Comparison of ENCODE assay signal across 1 cellular context in the genomic region with DNA sequence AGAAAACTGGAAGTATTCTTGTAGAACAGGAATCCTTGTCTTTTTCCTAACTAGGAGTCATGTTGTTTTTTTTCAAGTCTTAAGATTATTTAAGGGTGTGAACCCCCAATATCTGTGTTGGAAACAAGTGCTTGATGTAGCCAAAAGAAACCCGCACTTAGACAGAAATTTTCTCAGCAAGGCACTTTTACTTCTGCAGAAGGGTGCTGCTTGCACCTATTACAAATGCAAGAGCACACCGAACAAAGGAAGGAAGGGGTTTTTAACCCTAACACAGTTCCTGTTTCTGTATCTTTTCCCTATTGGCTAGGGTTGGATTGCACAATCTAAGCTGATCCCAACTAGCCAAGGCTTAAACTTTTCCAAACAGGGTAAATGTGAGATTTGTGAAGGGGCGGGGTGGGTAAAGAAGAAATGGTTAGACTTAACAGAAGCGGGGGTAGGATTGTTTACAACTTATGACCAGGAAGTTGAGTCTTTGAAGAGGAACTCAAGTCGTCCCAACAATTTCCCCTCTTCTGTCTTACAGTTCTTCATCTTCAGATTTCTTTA.
TF ChIP-seq lines count a peak whose summit lies in the region.

No MANE protein-coding gene starts in this region.

TF ChIP-seq in HepG2, 621 proteins besides CTCF, POLR2A, EP300 and RAD21 (continued from another document):
- no peak for TF ChIP-seq FOXK1 (CRISPR knock-in tag; IDR thresholded peaks at IDR 0.05; ENCODE audit: borderline replicate concordance, low read depth)
